Comparison of ENCODE assay signal across 9 cellular contexts in genomic region chr11:96168623-96169022, GRCh38.
DNase-seq lines count a peak whose midpoint lies in the region; ATAC-seq and TF ChIP-seq lines count a peak whose summit lies in the region.
"Had no signal": no experiment of that assay in that cellular context is flagged by ENCODE, and none has a peak within 500 bp of the region (broad histone marks: within the 10 kb centered on the region; RNA-seq: fewer than 3 reads in every experiment).

No MANE protein-coding gene starts in this region.

- H3K9me3 ChIP-seq in prostate gland: no peaks in the 10 kb centered on the region

- DNase-seq in EH (ENCODE audit: low read depth) (peak; percentile 92), RWPE1 (ENCODE audit: low spot score) (peak; percentile 88), fibroblast of mammary gland (ENCODE audit: low read depth) (peak; percentile 96), prostate gland (ENCODE audit: low spot score) (peak; percentile 43), occipital lobe (lab: John Stamatoyannopoulos, UW) (no peak), COLO829 (ENCODE audit: low spot score) (no peak)
- DNase-seq: NCI-H1694 treated with DMSO at 0.1 percent for 48 hours had no signal

- POLR2A ChIA-PET in RWPE1 (lab: Yijun Ruan, JAX; ENCODE audit: low non-redundant PET): no interaction called here

- no peaks in the 10 kb centered on the region for H3K36me3 ChIP-seq in prostate gland

- intact Hi-C loops in prostate gland (cut with DNase I): no loop called here

- no peaks in the 10 kb centered on the region for H3K4me1 ChIP-seq in prostate gland (replicated peaks)

- TF ChIP-seq CTCF in RWPE1 (conservative IDR thresholded peaks at IDR 0.05; ENCODE audit: low read depth) (no peak), fibroblast of mammary gland (conservative IDR thresholded peaks at IDR 0.05; ENCODE audit: control insufficient read depth, insufficient read depth, low read depth, low read length) (no peak), prostate gland (IDR thresholded peaks at IDR 0.05) (no peak)

- TF ChIP-seq POLR2A in prostate gland (IDR thresholded peaks at IDR 0.05): no peak

- H3K4me3 ChIP-seq in fibroblast of mammary gland (ENCODE audit: control insufficient read depth, low read depth, low read length) (no peak overlapping the region), prostate gland (no peak overlapping the region)

- CTCF ChIA-PET in RWPE1 (lab: Yijun Ruan, JAX): interaction anchor here (0.6 to 1.4 kb wide), 2 partner anchors 20 to 175 kb away, joined by 3 read pairs; no protein-coding TSS in a partner anchor

- H3K27me3 ChIP-seq in prostate gland (replicated peaks; ENCODE audit: insufficient read depth): no peaks in the 10 kb centered on the region

- 22% methylated on average over 2 of the region's 2 CpGs for WGBS in prostate gland

- H3K27ac ChIP-seq in RWPE1: no peak overlapping the region
- peak overlapping the region; percentile 12 to 17 for H3K27ac ChIP-seq in prostate gland

- ATAC-seq in HG03095 (IDR thresholded peaks at IDR 0.05; ENCODE audit: unreplicated experiment): no peak
- ATAC-seq in GM19452 (IDR thresholded peaks at IDR 0.05; ENCODE audit: unreplicated experiment): no peak

Comparison
In these comparisons a context has a peak if more than half of its experiments do, and no peak if none do; other contexts are left out.
1. DNase-seq: peak in EH (single experiment), RWPE1 (single experiment), fibroblast of mammary gland (single experiment) and prostate gland (single experiment); none in occipital lobe (single experiment) and COLO829 (single experiment).